ENCODE assay signal across 19 cellular contexts in genomic region chrX:37817579-37817978, GRCh38. TPM values are rescaled to one million over a fixed set of nuclear protein-coding genes. Genes with fewer than 3 reads are reported as not detected.
DNase-seq lines count a peak whose midpoint lies in the region; ATAC-seq and TF ChIP-seq lines count a peak whose summit lies in the region.
"Had no signal": no experiment of that assay in that cellular context is flagged by ENCODE, and none has a peak within 500 bp of the region (broad histone marks: within the 10 kb centered on the region; RNA-seq: fewer than 3 reads in every experiment).

No MANE protein-coding gene starts in this region.

- TF ChIP-seq CTCF in spleen (IDR thresholded peaks at IDR 0.05 in 8 of 11, conservative IDR thresholded peaks at IDR 0.05 in 3 of 11): no peak
- no peak for TF ChIP-seq CTCF in ovary (IDR thresholded peaks at IDR 0.05)

- intact Hi-C loops in spleen (cut with DNase I; ENCODE audit: low total_unique reads): no loop called here
- intact Hi-C loops in ovary (cut with DNase I): no loop called here

- no peaks in the 10 kb centered on the region for H3K36me3 Mint-ChIP-seq in activated T-cell treated with anti-CD3 and anti-CD28 coated beads, Interleukin-2, amount 50 U/mL, for 4 hours (ENCODE audit: insufficient read depth)
- H3K36me3 Mint-ChIP-seq: activated naive CD4-positive, alpha-beta T cell treated with anti-CD3 and anti-CD28 coated beads, Interleukin-2, amount 10 ng/mL, durations not matched to agents 7 days and 5 days; WTC11 had no signal

- H3K9me3 ChIP-seq in spleen (no peaks in the 10 kb centered on the region), ovary (no peaks in the 10 kb centered on the region)

- H3K4me1 ChIP-seq in spleen: peaks cover 0 to 44% (median 18%) of the 10 kb centered on the region in 6 donors
- no peaks in the 10 kb centered on the region for H3K4me1 ChIP-seq in ovary (ENCODE audit: insufficient read depth)
- H3K4me1 ChIP-seq: foreskin keratinocyte had no signal

- H3K27me3 Mint-ChIP-seq in activated T-cell treated with anti-CD3 and anti-CD28 coated beads, Interleukin-2, amount 50 U/mL, for 4 hours (ENCODE audit: low read depth): peaks cover 3% of the 10 kb centered on the region
- H3K27me3 Mint-ChIP-seq: activated CD8-positive, alpha-beta memory T cell treated with anti-CD3 and anti-CD28 coated beads, Interleukin-2, amount 10 ng/mL, durations not matched to agents 7 days and 5 days; activated naive CD4-positive, alpha-beta T cell treated with anti-CD3 and anti-CD28 coated beads, Interleukin-2, amount 10 ng/mL, durations not matched to agents 7 days and 5 days; stimulated activated naive CD8-positive, alpha-beta T cell treated with anti-CD3 and anti-CD28 coated beads, Interleukin-15, amount 100 ng/mL, for 72 hours had no signal

- no peak overlapping the region for H3K4me3 Mint-ChIP-seq in activated T-cell treated with anti-CD3 and anti-CD28 coated beads, Interleukin-2, amount 50 U/mL, for 4 hours
- H3K4me3 Mint-ChIP-seq: activated CD8-positive, alpha-beta memory T cell treated with anti-CD3 and anti-CD28 coated beads, Interleukin-2, amount 10 ng/mL, durations not matched to agents 7 days and 5 days; activated naive CD4-positive, alpha-beta T cell treated with anti-CD3 and anti-CD28 coated beads, Interleukin-2, amount 10 ng/mL, durations not matched to agents 7 days and 5 days; neural crest cell; stimulated activated naive CD8-positive, alpha-beta T cell treated with anti-CD3 and anti-CD28 coated beads, Interleukin-15, amount 100 ng/mL, for 72 hours; WTC11 had no signal

- H3K27me3 ChIP-seq in spleen (replicated peaks in 1 of 7): peaks cover 0 to 7% (median 0%) of the 10 kb centered on the region in 7 donors
- H3K27me3 ChIP-seq in ovary: no peaks in the 10 kb centered on the region
- H3K27me3 ChIP-seq: foreskin keratinocyte had no signal

- 31 to 45% (median 37%) methylated on average over 3 of the region's 3 CpGs for WGBS in spleen, 5 donors
- 20 to 35% (median 27%) methylated on average over 3 of the region's 3 CpGs for WGBS in ovary, 3 donors

- ATAC-seq in GM19351 (IDR thresholded peaks at IDR 0.05; ENCODE audit: unreplicated experiment) (peak; percentile 50), HG02840 (IDR thresholded peaks at IDR 0.05; ENCODE audit: low FRiP score, unreplicated experiment) (peak; percentile 42), HG03520 (IDR thresholded peaks at IDR 0.05; ENCODE audit: unreplicated experiment) (peak; percentile 40)
- ATAC-seq in activated T-cell treated with anti-CD3 and anti-CD28 coated beads, Interleukin-2, amount 50 U/mL, for 4 hours: no peak
- ATAC-seq: activated CD8-positive, alpha-beta memory T cell treated with anti-CD3 and anti-CD28 coated beads, Interleukin-2, amount 10 ng/mL, durations not matched to agents 7 days and 5 days; foreskin keratinocyte; HepG2; Panc1; sciatic nerve; stimulated activated naive CD8-positive, alpha-beta T cell treated with anti-CD3 and anti-CD28 coated beads, Interleukin-15, amount 100 ng/mL, for 72 hours; WTC11 had no signal

- H3K36me3 ChIP-seq in spleen (no peaks in the 10 kb centered on the region), ovary (no peaks in the 10 kb centered on the region)

- H3K9me3 Mint-ChIP-seq in activated T-cell treated with anti-CD3 and anti-CD28 coated beads, Interleukin-2, amount 50 U/mL, for 4 hours: no peaks in the 10 kb centered on the region
- H3K9me3 Mint-ChIP-seq: activated naive CD4-positive, alpha-beta T cell treated with anti-CD3 and anti-CD28 coated beads, Interleukin-2, amount 10 ng/mL, durations not matched to agents 7 days and 5 days; stimulated activated naive CD8-positive, alpha-beta T cell treated with anti-CD3 and anti-CD28 coated beads, Interleukin-15, amount 100 ng/mL, for 72 hours; WTC11 had no signal

- H3K27ac ChIP-seq in spleen (peak overlapping the region in 5 of 8 donors; percentile 38 to 60 (median 52)), ovary (no peak overlapping the region)
- H3K27ac ChIP-seq: foreskin keratinocyte had no signal

- no peak for TF ChIP-seq POLR2A in spleen (IDR thresholded peaks at IDR 0.05)
- no peak for TF ChIP-seq POLR2A in ovary (IDR thresholded peaks at IDR 0.05)

- no peaks in the 10 kb centered on the region for H3K4me1 Mint-ChIP-seq in activated T-cell treated with anti-CD3 and anti-CD28 coated beads, Interleukin-2, amount 50 U/mL, for 4 hours (ENCODE audit: low read depth)
- H3K4me1 Mint-ChIP-seq: neural crest cell, WTC11 had no signal

- no peak for DNase-seq in spleen
- no peak for DNase-seq in ovary
- DNase-seq in NCI-H2029 treated with DMSO at 0.1 percent for 48 hours (lab: John Stamatoyannopoulos, UW): no peak
- DNase-seq in 8988T: no peak
- no peak for DNase-seq in activated T-cell treated with anti-CD3 and anti-CD28 coated beads, Interleukin-2, amount 50 U/mL, for 4 hours
- DNase-seq: activated CD8-positive, alpha-beta memory T cell treated with anti-CD3 and anti-CD28 coated beads, Interleukin-2, amount 10 ng/mL, durations not matched to agents 7 days and 5 days; activated naive CD4-positive, alpha-beta T cell treated with anti-CD3 and anti-CD28 coated beads, Interleukin-2, amount 10 ng/mL, durations not matched to agents 7 days and 5 days; foreskin keratinocyte; NCI-H1048; stimulated activated naive CD8-positive, alpha-beta T cell treated with anti-CD3 and anti-CD28 coated beads, Interleukin-15, amount 100 ng/mL, for 72 hours had no signal

- H3K4me3 ChIP-seq in spleen (peak overlapping the region in 2 of 8 donors; percentile 1 to 21), ovary (no peak overlapping the region)

- TF ChIP-seq EP300 in ovary (IDR thresholded peaks at IDR 0.05): no peak

RNA-seq across cellular contexts. Expression of gene DYNLT3, which starts 29.8 kb away (rescaled TPM):
- total RNA-seq in spleen (10 to 100 TPM; 15.8 to 29.8 (median 19.3) TPM), ovary (10 to 100 TPM; 20.3 to 32.2 (median 28.0) TPM)
- polyA plus RNA-seq in spleen (10 to 100 TPM; 12.3 to 17.6 (median 13.6) TPM), ovary (10 to 100 TPM; 20.0 to 33.3 TPM)
- total RNA-seq in activated T-cell treated with anti-CD3 and anti-CD28 coated beads, Interleukin-2, amount 50 U/mL, for 4 hours: 10 to 100 TPM; 10.0 to 14.9 (median 11.5) TPM

RNA-seq across cellular contexts. Expression of gene CYBB, which starts 37.7 kb away (rescaled TPM):
- total RNA-seq in spleen (100 to 1,000 TPM; 129 to 231 (median 200) TPM), ovary (10 to 100 TPM in 6 of 7 donors, 1 to 10 TPM in 1; 7.6 to 35.6 (median 12.9) TPM)
- polyA plus RNA-seq in spleen (10 to 100 TPM; 30.5 to 38.7 (median 35.5) TPM), ovary (10 to 100 TPM in 1 of 2 donors, 1 to 10 TPM in 1; 3.5 to 37.2 TPM)
- total RNA-seq in activated T-cell treated with anti-CD3 and anti-CD28 coated beads, Interleukin-2, amount 50 U/mL, for 4 hours: 1 to 10 TPM; 1.1 to 3.5 (median 1.2) TPM
- total RNA-seq: activated CD8-positive, alpha-beta memory T cell treated with anti-CD3 and anti-CD28 coated beads, Interleukin-2, amount 10 ng/mL, durations not matched to agents 7 days and 5 days; foreskin keratinocyte; HepG2; lung microvascular endothelial cell; neural crest cell had no signal
- polyA plus RNA-seq: foreskin keratinocyte, HepG2 had no signal

Comparison
In these comparisons a context has a peak if more than half of its experiments do, and no peak if none do; other contexts are left out.
1. ATAC-seq: peak in GM19351 (single experiment), HG02840 (single experiment) and HG03520 (single experiment); none in activated T-cell treated with anti-CD3 and anti-CD28 coated beads, Interleukin-2, amount 50 U/mL, for 4 hours (0 of 2).
2. H3K27ac ChIP-seq: peak in spleen (5 of 8); none in ovary (0 of 2).